1 cellular context compared by ENCODE assay signal in genomic region chr7:22487978-22488642, GRCh38.
TF ChIP-seq lines count a peak whose summit lies in the region.

No MANE protein-coding gene starts in this region.

TF ChIP-seq in GM12878, 131 proteins besides CTCF, POLR2A, EP300 and RAD21:
- no peak for TF ChIP-seq SUPT20H (IDR thresholded peaks at IDR 0.05; ENCODE audit: borderline replicate concordance, control insufficient read depth, low read depth, low read length)
- TF ChIP-seq CEBPZ (IDR thresholded peaks at IDR 0.05; ENCODE audit: low read depth, low read length), result no peak
- TF ChIP-seq KDM1A (IDR thresholded peaks at IDR 0.05; ENCODE audit: borderline replicate concordance), result no peak
- no peak for TF ChIP-seq HSF1 (IDR thresholded peaks at IDR 0.05; ENCODE audit: low read depth, low read length)
- TF ChIP-seq CBFB (IDR thresholded peaks at IDR 0.05; ENCODE audit: low read depth), result no peak
- TF ChIP-seq MLLT1 (IDR thresholded peaks at IDR 0.05), result no peak
- no peak for TF ChIP-seq HDAC2 (IDR thresholded peaks at IDR 0.05)
- no peak for TF ChIP-seq POLR2AphosphoS5 (IDR thresholded peaks at IDR 0.05; ENCODE audit: low read length)
- no peak for TF ChIP-seq DPF2 (IDR thresholded peaks at IDR 0.05)
- no peak for TF ChIP-seq TAF1 (IDR thresholded peaks at IDR 0.05; ENCODE audit: borderline replicate concordance, low read depth, low read length)
